In genomic region chr19:33208371-33208770, GRCh38 we compare ENCODE assay signal across 1 cellular context.
TF ChIP-seq lines count a peak whose summit lies in the region.

No MANE protein-coding gene starts in this region.

TF ChIP-seq in HepG2, 621 proteins besides CTCF, POLR2A, EP300 and RAD21 (continued from another document):
- TF ChIP-seq TP53 (CRISPR knock-in tag; conservative IDR thresholded peaks at IDR 0.05), result no peak
